Comparison of ENCODE assay signal across 28 cellular contexts in genomic region chr13:96027496-96027895, GRCh38.
"Had no signal": no experiment of that assay in that cellular context is flagged by ENCODE, and none has a peak within 500 bp of the region (broad histone marks: within the 10 kb centered on the region; RNA-seq: fewer than 3 reads in every experiment).

No MANE protein-coding gene starts in this region.

- DNase-seq: colonic mucosa; cortex of kidney; dermis blood vessel endothelial cell; dorsolateral prefrontal cortex; effector CD4-positive, alpha-beta T cell; effector CD8-positive, alpha-beta T cell; effector memory CD4-positive, alpha-beta T cell; effector memory CD8-positive, alpha-beta T cell; endodermal cell; erythroblast; esophagus squamous epithelium; foreskin fibroblast; foreskin keratinocyte; foreskin melanocyte; gastrocnemius medialis; glutamatergic neuron; head of caudate nucleus; heart left ventricle; heart right ventricle had no signal

- ATAC-seq: effector memory CD8-positive, alpha-beta T cell; esophagus mucosa; foreskin keratinocyte; gastrocnemius medialis; gastroesophageal sphincter; heart left ventricle; heart right ventricle had no signal

- H3K4me3 ChIP-seq: colonic mucosa, coronary artery, dorsolateral prefrontal cortex, esophagus muscularis mucosa, esophagus squamous epithelium, gastrocnemius medialis, gastroesophageal sphincter, heart left ventricle, heart right ventricle had no signal

- H3K4me1 ChIP-seq: colonic mucosa, foreskin keratinocyte, gastrocnemius medialis, gastroesophageal sphincter, heart left ventricle, heart right ventricle had no signal

- H3K36me3 ChIP-seq: colonic mucosa, gastrocnemius medialis had no signal

- H3K27ac ChIP-seq: colonic mucosa, coronary artery, dorsolateral prefrontal cortex, epithelial cell of prostate, esophagus muscularis mucosa, esophagus squamous epithelium, foreskin keratinocyte, gastrocnemius medialis, gastroesophageal sphincter, heart left ventricle, heart right ventricle had no signal

- H3K27me3 ChIP-seq: colonic mucosa, dorsolateral prefrontal cortex, esophagus muscularis mucosa, esophagus squamous epithelium, foreskin keratinocyte, gastrocnemius medialis, gastroesophageal sphincter, heart left ventricle, heart right ventricle had no signal

- FAIRE-seq: colon, endometrium, endothelial cell of umbilical vein, frontal cortex had no signal

- H3K9me3 ChIP-seq: colonic mucosa, esophagus muscularis mucosa, esophagus squamous epithelium, gastrocnemius medialis, gastroesophageal sphincter, heart left ventricle, heart right ventricle had no signal
